In the genomic region with DNA sequence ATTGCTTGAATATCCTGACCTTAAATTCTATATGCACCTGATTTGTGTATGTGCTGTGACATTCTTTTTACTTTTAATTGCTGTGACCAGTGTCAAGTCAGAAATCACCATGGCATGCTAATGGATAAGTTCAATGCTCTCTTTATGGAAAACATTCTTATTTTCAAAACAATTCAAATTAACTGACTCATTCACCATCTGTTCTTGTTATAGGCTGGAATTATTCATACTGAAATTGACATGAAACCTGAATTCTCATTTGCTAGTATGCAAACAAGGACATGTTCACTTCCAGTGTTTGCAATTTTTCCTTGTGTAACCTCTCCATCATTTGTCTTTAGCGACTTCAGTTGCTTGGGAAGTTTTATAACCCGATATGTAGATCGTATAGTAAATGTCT, we compare ENCODE assay signal across 27 cellular contexts. TPM values are rescaled to one million over a fixed set of nuclear protein-coding genes. Genes with fewer than 3 reads are reported as not detected.
DNase-seq lines count a peak whose midpoint lies in the region; ATAC-seq, FAIRE-seq and TF ChIP-seq lines count a peak whose summit lies in the region.
"Had no signal": no experiment of that assay in that cellular context is flagged by ENCODE, and none has a peak within 500 bp of the region (broad histone marks: within the 10 kb centered on the region; RNA-seq: fewer than 3 reads in every experiment).

A gene with protein sequence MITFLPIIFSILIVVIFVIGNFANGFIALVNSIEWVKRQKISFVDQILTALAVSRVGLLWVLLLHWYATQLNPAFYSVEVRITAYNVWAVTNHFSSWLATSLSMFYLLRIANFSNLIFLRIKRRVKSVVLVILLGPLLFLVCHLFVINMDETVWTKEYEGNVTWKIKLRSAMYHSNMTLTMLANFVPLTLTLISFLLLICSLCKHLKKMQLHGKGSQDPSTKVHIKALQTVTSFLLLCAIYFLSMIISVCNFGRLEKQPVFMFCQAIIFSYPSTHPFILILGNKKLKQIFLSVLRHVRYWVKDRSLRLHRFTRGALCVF (minus strand): TSS at position 345 of the 400 bp plus-strand sequence. CDS start 400 bp downstream, outside the sequence.

- H3K36me3 ChIP-seq in keratinocyte (ENCODE audit: control insufficient read depth in 2 of 2, extremely low read depth in 1 of 2, insufficient read depth in 2 of 2, low read length in 2 of 2) (no peaks in the 10 kb centered on the region), thyroid gland (no peaks in the 10 kb centered on the region), Peyer's patch (no peaks in the 10 kb centered on the region)

- peaks cover 25% of the 10 kb centered on the region for H3K79me2 ChIP-seq in keratinocyte (ENCODE audit: control insufficient read depth, insufficient read depth, low read length)

- TF ChIP-seq CTCF in keratinocyte (optimal IDR thresholded peaks at IDR 0.05 in 1 of 3, IDR thresholded peaks at IDR 0.05 in 1 of 3, conservative IDR thresholded peaks at IDR 0.05 in 1 of 3; ENCODE audit: extremely low read depth in 1 of 3, insufficient read depth in 2 of 3, low read length in 3 of 3) (no peak), thyroid gland (IDR thresholded peaks at IDR 0.05) (no peak), Peyer's patch (IDR thresholded peaks at IDR 0.05) (no peak)

- H3K27me3 ChIP-seq in keratinocyte (ENCODE audit: control insufficient read depth, extremely low read depth, insufficient read depth, low read length) (no peaks in the 10 kb centered on the region), thyroid gland (no peaks in the 10 kb centered on the region), Peyer's patch (no peaks in the 10 kb centered on the region)
- H3K27me3 ChIP-seq: BLaER1 treated with 17β-estradiol and CSF1 and Interleukin-3, amounts not matched to agents 10 nM and 100 nM; heart right ventricle had no signal

- no peaks in the 10 kb centered on the region for H3K27me3 Mint-ChIP-seq in activated T-cell treated with anti-CD3 and anti-CD28 coated beads, Interleukin-2, amount 50 U/mL, for 24 hours
- no peaks in the 10 kb centered on the region for H3K27me3 Mint-ChIP-seq in activated T-helper 17 cell treated with anti-CD3 and anti-CD28 coated beads, Interleukin-2, amount 50 U/mL, for 72 hours
- H3K27me3 Mint-ChIP-seq: T-cell had no signal

- H3K27ac Mint-ChIP-seq in activated T-cell treated with anti-CD3 and anti-CD28 coated beads, Interleukin-2, amount 50 U/mL, for 24 hours = peak within 1 kb of the TSS; percentile 31
- peak within 1 kb of the TSS; percentile 44 for H3K27ac Mint-ChIP-seq in activated T-helper 17 cell treated with anti-CD3 and anti-CD28 coated beads, Interleukin-2, amount 50 U/mL, for 72 hours
- H3K27ac Mint-ChIP-seq: activated naive CD4-positive, alpha-beta T cell treated with anti-CD3 and anti-CD28 coated beads for 36 hours; T-cell had no signal

- DNase-seq in activated T-cell treated with anti-CD3 and anti-CD28 coated beads, Interleukin-2, amount 50 U/mL, for 24 hours = no peak
- no peak for DNase-seq in activated T-cell treated with anti-CD3 and anti-CD28 coated beads, Interleukin-2, amount 50 U/mL, for 48 hours
- no peak for DNase-seq in keratinocyte (ENCODE audit: low read depth, low spot score)
- DNase-seq in thyroid gland = no peak
- no peak for DNase-seq in T-helper 1 cell
- no peak for DNase-seq in Peyer's patch
- DNase-seq in NCI-H748 treated with DMSO at 0.1 percent for 48 hours (lab: John Stamatoyannopoulos, UW) = no peak
- DNase-seq: activated CD4-positive, alpha-beta T cell treated with anti-CD3 and anti-CD28 coated beads, Interleukin-2, amount 50 U/mL, for 48 hours; activated naive CD4-positive, alpha-beta T cell treated with anti-CD3 and anti-CD28 coated beads for 36 hours; heart right ventricle; IMR-90; midbrain; MM.1S; NCI-H146; NCI-H2171 treated with DMSO at 0.1 percent for 48 hours; PC-3; psoas muscle; SHP77 treated with DMSO at 0.1 percent for 48 hours; stimulated activated CD4-positive, alpha-beta T cell treated with anti-CD3 and anti-CD28 coated beads, Interleukin-4, amount 100 ng/mL, for 1 hour; T-cell had no signal

- H3K9me1 ChIP-seq in keratinocyte (ENCODE audit: control insufficient read depth, extremely low read depth, insufficient read depth, low read length) = no peaks in the 10 kb centered on the region

- H3K4me3 ChIP-seq in keratinocyte (ENCODE audit: control insufficient read depth in 2 of 3, extremely low read depth in 1 of 3, insufficient read depth in 2 of 3, low read depth in 1 of 3, low read length in 3 of 3) (no peak within 1 kb of the TSS), thyroid gland (replicated peaks in 1 of 3) (no peak within 1 kb of the TSS), Peyer's patch (no peak within 1 kb of the TSS)
- H3K4me3 ChIP-seq: BLaER1 treated with 17β-estradiol and CSF1 and Interleukin-3, amounts not matched to agents 10 nM and 100 nM; heart right ventricle; psoas muscle; smooth muscle cell had no signal

- FAIRE-seq in keratinocyte (lab: Jason Lieb, UNC) = no peak
- FAIRE-seq: colon, GM18507, urothelium cell line had no signal

- H3K36me3 Mint-ChIP-seq in activated T-cell treated with anti-CD3 and anti-CD28 coated beads, Interleukin-2, amount 50 U/mL, for 24 hours (ENCODE audit: low read depth) = peaks cover 48% of the 10 kb centered on the region
- H3K36me3 Mint-ChIP-seq in activated T-helper 17 cell treated with anti-CD3 and anti-CD28 coated beads, Interleukin-2, amount 50 U/mL, for 72 hours (ENCODE audit: low read depth) = peaks cover 15% of the 10 kb centered on the region

- H2AFZ ChIP-seq in keratinocyte (ENCODE audit: control insufficient read depth, low read length) = no peak within 1 kb of the TSS

- H3K9me3 ChIP-seq in keratinocyte (ENCODE audit: control insufficient read depth, low read depth, low read length) (no peaks in the 10 kb centered on the region), thyroid gland (no peaks in the 10 kb centered on the region), Peyer's patch (no peaks in the 10 kb centered on the region)
- H3K9me3 ChIP-seq: heart right ventricle had no signal

- peaks cover 3% of the 10 kb centered on the region for H3K4me1 ChIP-seq in keratinocyte (ENCODE audit: control insufficient read depth, extremely low read depth, insufficient read depth, low read length)
- no peaks in the 10 kb centered on the region for H3K4me1 ChIP-seq in thyroid gland
- H3K4me1 ChIP-seq in Peyer's patch = no peaks in the 10 kb centered on the region

- peaks cover 47% of the 10 kb centered on the region for H3K4me1 Mint-ChIP-seq in activated T-cell treated with anti-CD3 and anti-CD28 coated beads, Interleukin-2, amount 50 U/mL, for 24 hours (ENCODE audit: low read depth)
- H3K4me1 Mint-ChIP-seq in activated T-helper 17 cell treated with anti-CD3 and anti-CD28 coated beads, Interleukin-2, amount 50 U/mL, for 72 hours = peaks cover 21% of the 10 kb centered on the region

- TF ChIP-seq POLR2A in thyroid gland (IDR thresholded peaks at IDR 0.05) (no peak), Peyer's patch (IDR thresholded peaks at IDR 0.05) (no peak)

- H3K9ac ChIP-seq in keratinocyte (ENCODE audit: control insufficient read depth, extremely low read depth, insufficient read depth, low read length) = no peak within 1 kb of the TSS
- H3K9ac ChIP-seq: BLaER1 treated with 17β-estradiol and CSF1 and Interleukin-3, amounts not matched to agents 10 nM and 100 nM had no signal

- H3K4me2 ChIP-seq in keratinocyte (ENCODE audit: control insufficient read depth, extremely low read depth, insufficient read depth, low read depth, low read length) = peak within 1 kb of the TSS; percentile 17
- H3K4me2 ChIP-seq: BLaER1 treated with 17β-estradiol and CSF1 and Interleukin-3, amounts not matched to agents 10 nM and 100 nM; smooth muscle cell had no signal

- H3K9me3 Mint-ChIP-seq in activated T-cell treated with anti-CD3 and anti-CD28 coated beads, Interleukin-2, amount 50 U/mL, for 24 hours = peaks cover 2% of the 10 kb centered on the region
- H3K9me3 Mint-ChIP-seq in activated T-helper 17 cell treated with anti-CD3 and anti-CD28 coated beads, Interleukin-2, amount 50 U/mL, for 72 hours = no peaks in the 10 kb centered on the region
- H3K9me3 Mint-ChIP-seq: activated naive CD4-positive, alpha-beta T cell treated with anti-CD3 and anti-CD28 coated beads for 36 hours; T-cell had no signal

- intact Hi-C loops in thyroid gland (cut with DNase I) = no loop called here

- dilution Hi-C loops in keratinocyte (cut with MboI; ENCODE audit: extremely low pct_ligation_motif_present, low sequenced_read_pairs) = no loop called here

- 81 to 95% methylated on average over 3 of the region's 3 CpGs for WGBS in thyroid gland, 2 donors

- peak; percentile 58 for ATAC-seq in activated T-helper 17 cell treated with anti-CD3 and anti-CD28 coated beads, Interleukin-2, amount 50 U/mL, for 72 hours (replicated peaks)
- ATAC-seq: heart right ventricle, left lobe of liver, PC-3, psoas muscle, T-cell had no signal

- H4K20me1 ChIP-seq in keratinocyte (ENCODE audit: control insufficient read depth, extremely low read depth, insufficient read depth, low read length) = no peaks in the 10 kb centered on the region

- H3K27ac ChIP-seq in keratinocyte (ENCODE audit: control insufficient read depth, insufficient read depth, low read length) = no peak within 1 kb of the TSS
- no peak within 1 kb of the TSS for H3K27ac ChIP-seq in thyroid gland
- H3K27ac ChIP-seq in Peyer's patch = no peak within 1 kb of the TSS
- H3K27ac ChIP-seq: BLaER1 treated with 17β-estradiol and CSF1 and Interleukin-3, amounts not matched to agents 10 nM and 100 nM; heart right ventricle; psoas muscle had no signal

- H3K4me3 Mint-ChIP-seq in activated T-cell treated with anti-CD3 and anti-CD28 coated beads, Interleukin-2, amount 50 U/mL, for 24 hours = no peak within 1 kb of the TSS
- H3K4me3 Mint-ChIP-seq in activated T-helper 17 cell treated with anti-CD3 and anti-CD28 coated beads, Interleukin-2, amount 50 U/mL, for 72 hours = no peak within 1 kb of the TSS
- H3K4me3 Mint-ChIP-seq: activated naive CD4-positive, alpha-beta T cell treated with anti-CD3 and anti-CD28 coated beads for 36 hours; T-cell had no signal

RNA-seq across cellular contexts. Expression of the gene that starts here (rescaled TPM):
- total RNA-seq in activated T-helper 17 cell treated with anti-CD3 and anti-CD28 coated beads, Interleukin-2, amount 50 U/mL, for 72 hours = 1 to 10 TPM; 4.0 to 6.0 TPM
- 0.03 to 0.18 TPM in 2 of 3 replicates, not detected in the other for polyA plus RNA-seq in keratinocyte
- polyA plus RNA-seq in keratinocyte (2011; ENCODE audit: low read depth) = not detected
- not detected in 2 replicates for polyA plus RNA-seq in keratinocyte (2011; cell fraction: cytosol; rRNA removed)
- polyA plus RNA-seq in keratinocyte (2011; cell fraction: nucleus; rRNA removed) = 0.69 and 0.75 TPM in 2 replicates
- 0.18 TPM in 1 of 2 replicates, not detected in the other for polyA plus RNA-seq in keratinocyte (2012; ENCODE audit: low replicate concordance)
- polyA minus RNA-seq in keratinocyte = 2.2 to 12.9 TPM in 2 of 3 replicates, not detected in the other
- polyA minus RNA-seq in keratinocyte (2011; cell fraction: cytosol; rRNA and poly(A)+ RNA removed) = not detected
- polyA minus RNA-seq in keratinocyte (2011; cell fraction: nucleus; rRNA and poly(A)+ RNA removed) = 9.1 and 19.4 TPM in 2 replicates
- 10 to 100 TPM; 10.4 to 26.2 (median 17.9) TPM for total RNA-seq in thyroid gland
- total RNA-seq in Peyer's patch = 10 to 100 TPM in 2 of 4 donors, 1 to 10 TPM in 2; 6.2 to 12.9 (median 10.4) TPM
- polyA plus RNA-seq: heart right ventricle, smooth muscle cell had no signal
